In genomic region chr18:13614318-13614643, GRCh38 we compare ENCODE assay signal across 13 cellular contexts.
DNase-seq lines count a peak whose midpoint lies in the region; ATAC-seq and TF ChIP-seq lines count a peak whose summit lies in the region.
"Had no signal": no experiment of that assay in that cellular context is flagged by ENCODE, and none has a peak within 500 bp of the region (broad histone marks: within the 10 kb centered on the region; RNA-seq: fewer than 3 reads in every experiment).

No MANE protein-coding gene starts in this region.

- H3K27me3 ChIP-seq in OCI-LY1 (ENCODE audit: insufficient read depth, low read length): no peaks in the 10 kb centered on the region
- H3K27me3 ChIP-seq: sigmoid colon had no signal

- H3K9ac ChIP-seq in OCI-LY1 (ENCODE audit: low read length): peak overlapping the region; percentile 85

- H3K9me3 Mint-ChIP-seq in activated T-cell treated with anti-CD3 and anti-CD28 coated beads, Interleukin-2, amount 50 U/mL, for 24 hours: no peaks in the 10 kb centered on the region
- H3K9me3 Mint-ChIP-seq in chondrocyte (ENCODE audit: low read depth): no peaks in the 10 kb centered on the region
- no peaks in the 10 kb centered on the region for H3K9me3 Mint-ChIP-seq in stimulated activated memory B cell treated with anti-CD40 and anti-IgM and Interleukin-4, amounts not matched to agents 10 μg/mL and 1 μg/mL and 100 μg/mL, for 72 hours

- peak overlapping the region; percentile 99 for H3K27ac ChIP-seq in OCI-LY1 (ENCODE audit: low read depth, low read length, poor library complexity, severe bottlenecking)
- H3K27ac ChIP-seq: WERI-Rb-1 had no signal

- DNase-seq in activated T-cell treated with anti-CD3 and anti-CD28 coated beads, Interleukin-2, amount 50 U/mL, for 24 hours: no peak
- DNase-seq in activated T-cell treated with anti-CD3 and anti-CD28 coated beads, Interleukin-2, amount 50 U/mL, for 1 hour: no peak
- no peak for DNase-seq in chondrocyte (ENCODE audit: low spot score)
- no peak for DNase-seq in lower leg skin (ENCODE audit: low spot score in 2 of 2)
- DNase-seq in OCI-M1 (lab: John Stamatoyannopoulos, UW): no peak
- DNase-seq: dermis blood vessel endothelial cell, DMS79 treated with DMSO at 0.1 percent for 48 hours, NCI-H1105 treated with DMSO at 0.1 percent for 48 hours, WERI-Rb-1 had no signal

- peaks cover 60% of the 10 kb centered on the region for H3K79me2 ChIP-seq in OCI-LY1 (ENCODE audit: insufficient read depth, low read length)

- H3K27me3 Mint-ChIP-seq in activated T-cell treated with anti-CD3 and anti-CD28 coated beads, Interleukin-2, amount 50 U/mL, for 24 hours: no peaks in the 10 kb centered on the region
- H3K27me3 Mint-ChIP-seq in chondrocyte (ENCODE audit: low read depth): no peaks in the 10 kb centered on the region
- no peaks in the 10 kb centered on the region for H3K27me3 Mint-ChIP-seq in stimulated activated memory B cell treated with anti-CD40 and anti-IgM and Interleukin-4, amounts not matched to agents 10 μg/mL and 1 μg/mL and 100 μg/mL, for 72 hours

- peaks cover 18% of the 10 kb centered on the region for H3F3A ChIP-seq in OCI-LY1 (ENCODE audit: insufficient read depth, low read length)

- peaks cover 92% of the 10 kb centered on the region for H3K4me1 Mint-ChIP-seq in activated T-cell treated with anti-CD3 and anti-CD28 coated beads, Interleukin-2, amount 50 U/mL, for 24 hours (ENCODE audit: low read depth)
- H3K4me1 Mint-ChIP-seq in chondrocyte (ENCODE audit: low read depth): peaks cover 82% of the 10 kb centered on the region
- H3K4me1 Mint-ChIP-seq in stimulated activated memory B cell treated with anti-CD40 and anti-IgM and Interleukin-4, amounts not matched to agents 10 μg/mL and 1 μg/mL and 100 μg/mL, for 72 hours: peaks cover 91% of the 10 kb centered on the region

- peaks cover 19% of the 10 kb centered on the region; the same call in 1 of the 2 replicates for H3K36me3 ChIP-seq in OCI-LY1 (ENCODE audit: insufficient read depth, low read length)
- H3K36me3 ChIP-seq: sigmoid colon, WERI-Rb-1 had no signal

- 79 to 92% methylated on average over 3 of the region's 3 CpGs for WGBS in lower leg skin, 2 donors

- H3K36me3 Mint-ChIP-seq in activated T-cell treated with anti-CD3 and anti-CD28 coated beads, Interleukin-2, amount 50 U/mL, for 24 hours (ENCODE audit: low read depth): peaks cover 27% of the 10 kb centered on the region
- H3K36me3 Mint-ChIP-seq in chondrocyte (ENCODE audit: low read depth): no peaks in the 10 kb centered on the region
- H3K36me3 Mint-ChIP-seq in stimulated activated memory B cell treated with anti-CD40 and anti-IgM and Interleukin-4, amounts not matched to agents 10 μg/mL and 1 μg/mL and 100 μg/mL, for 72 hours: peaks cover 6% of the 10 kb centered on the region

- H3K4me3 ChIP-seq in OCI-LY1 (ENCODE audit: low read depth, low read length, poor library complexity, severe bottlenecking): peak overlapping the region; percentile 69
- no peak overlapping the region for H3K4me3 ChIP-seq in lower leg skin (ENCODE audit: low read depth, poor library complexity, severe bottlenecking)
- H3K4me3 ChIP-seq: sigmoid colon had no signal

- H3K27ac Mint-ChIP-seq in activated T-cell treated with anti-CD3 and anti-CD28 coated beads, Interleukin-2, amount 50 U/mL, for 24 hours: peak overlapping the region; percentile 93
- H3K27ac Mint-ChIP-seq in chondrocyte (ENCODE audit: unreplicated experiment): peak overlapping the region; percentile 87
- peak overlapping the region; percentile 94 for H3K27ac Mint-ChIP-seq in stimulated activated memory B cell treated with anti-CD40 and anti-IgM and Interleukin-4, amounts not matched to agents 10 μg/mL and 1 μg/mL and 100 μg/mL, for 72 hours

- TF ChIP-seq CTCF in OCI-LY1 (IDR thresholded peaks at IDR 0.05; ENCODE audit: low read length) (peak; percentile 48; the same call in 1 of the 2 replicates), chondrocyte (IDR thresholded peaks at IDR 0.05) (no peak), lower leg skin (IDR thresholded peaks at IDR 0.05) (no peak)

- no peak for ATAC-seq in stimulated activated memory B cell treated with anti-CD40 and anti-IgM and Interleukin-4, amounts not matched to agents 10 μg/mL and 1 μg/mL and 100 μg/mL, for 72 hours
- ATAC-seq in GM21515 (IDR thresholded peaks at IDR 0.05; ENCODE audit: unreplicated experiment): no peak

- H3K9me3 ChIP-seq in OCI-LY1 (ENCODE audit: low read length): no peaks in the 10 kb centered on the region
- H3K9me3 ChIP-seq: sigmoid colon had no signal

- intact Hi-C loops in lower leg skin (cut with DNase I; ENCODE audit: low total_unique reads): no loop called here

- no peak for TF ChIP-seq POLR2A in lower leg skin (IDR thresholded peaks at IDR 0.05)

- H3K9me2 ChIP-seq in OCI-LY1 (ENCODE audit: low read depth, low read length): no peaks in the 10 kb centered on the region

- H2AFZ ChIP-seq in OCI-LY1 (ENCODE audit: low read length): no peak overlapping the region

- H4K20me1 ChIP-seq in OCI-LY1 (ENCODE audit: insufficient read depth, low read length): no peaks in the 10 kb centered on the region

- peaks cover 83% of the 10 kb centered on the region for H3K4me1 ChIP-seq in OCI-LY1 (ENCODE audit: insufficient read depth, low read length, severe bottlenecking)

- peak overlapping the region; percentile 91 for H3K4me2 ChIP-seq in OCI-LY1 (ENCODE audit: low read length)

- peak overlapping the region; percentile 77 for H3K4me3 Mint-ChIP-seq in activated T-cell treated with anti-CD3 and anti-CD28 coated beads, Interleukin-2, amount 50 U/mL, for 24 hours
- H3K4me3 Mint-ChIP-seq in chondrocyte (ENCODE audit: unreplicated experiment): no peak overlapping the region
- peak overlapping the region; percentile 80 for H3K4me3 Mint-ChIP-seq in stimulated activated memory B cell treated with anti-CD40 and anti-IgM and Interleukin-4, amounts not matched to agents 10 μg/mL and 1 μg/mL and 100 μg/mL, for 72 hours
